In the genomic region with DNA sequence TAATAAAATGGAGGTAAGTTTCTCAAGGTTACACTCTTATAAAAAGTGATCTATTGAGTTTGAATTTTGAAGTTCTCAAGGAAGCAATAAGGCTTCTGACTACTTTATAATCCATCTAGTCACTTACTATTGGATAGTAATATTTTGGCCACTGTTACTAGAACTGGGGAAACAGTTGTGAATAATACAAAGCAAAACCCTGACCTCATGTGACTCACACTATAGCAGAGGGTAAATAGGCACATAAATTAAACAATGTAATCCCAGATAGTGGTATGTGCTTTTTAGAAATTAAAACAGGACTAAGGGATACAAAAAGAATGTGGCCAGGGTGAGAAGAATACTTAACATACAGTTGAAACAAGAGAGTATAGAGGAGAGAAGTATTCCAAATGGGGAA, we compare ENCODE assay signal across 26 cellular contexts.
A peak's percentile ranks its signal among the peaks of the same experiment; 100 is the strongest.
DNase-seq lines count a peak whose midpoint lies in the region; ATAC-seq, FAIRE-seq and TF ChIP-seq lines count a peak whose summit lies in the region.
"Had no signal": no experiment of that assay in that cellular context is flagged by ENCODE, and none has a peak within 500 bp of the region (broad histone marks: within the 10 kb centered on the region; RNA-seq: fewer than 3 reads in every experiment).

No MANE protein-coding gene starts in this region.

- H3K4me1 ChIP-seq in endothelial cell of umbilical vein (ENCODE audit: control insufficient read depth, extremely low read depth, insufficient read depth, low read length) (peaks cover 27% of the 10 kb centered on the region), tibial nerve (no peaks in the 10 kb centered on the region)
- H3K4me1 ChIP-seq: BLaER1 had no signal

- CTCF ChIA-PET in endothelial cell of umbilical vein (lab: Charles Lee) = interaction anchor here (0.7 to 1.6 kb wide), 5 partner anchors 16 to 231 kb away, joined by 3 to 4 read pairs (median 3); a partner anchor contains a TSS

- TF ChIP-seq CTCF in endothelial cell of umbilical vein (IDR thresholded peaks at IDR 0.05; ENCODE audit: extremely low read depth in 1 of 2, insufficient read depth in 1 of 2, low read depth in 1 of 2, low read length in 2 of 2) = no peak
- TF ChIP-seq CTCF in tibial nerve (IDR thresholded peaks at IDR 0.05) = no peak
- no peak for TF ChIP-seq CTCF in brain microvascular endothelial cell (IDR thresholded peaks at IDR 0.05; ENCODE audit: low read depth, low read length, missing control alignments)

- no peak overlapping the region for H3K27ac ChIP-seq in endothelial cell of umbilical vein (ENCODE audit: insufficient read depth, low read depth, low read length)
- no peak overlapping the region for H3K27ac ChIP-seq in tibial nerve
- H3K27ac ChIP-seq in brain microvascular endothelial cell = no peak overlapping the region
- H3K27ac ChIP-seq: BLaER1, KMS-11 had no signal

- no TSS peak for BruUV-seq in endothelial cell of umbilical vein (replicated peaks; lab: Mats Ljungman, UMichigan)

- no peak overlapping the region for H2AFZ ChIP-seq in endothelial cell of umbilical vein (ENCODE audit: low read depth, low read length)
- H2AFZ ChIP-seq: GM23338 had no signal

- intact Hi-C loops in endothelial cell of umbilical vein (cut with micrococcal nuclease) = no loop called here
- intact Hi-C loops in head of caudate nucleus (cut with DNase I) = no loop called here

- H3K9me3 ChIP-seq in endothelial cell of umbilical vein (replicated peaks; ENCODE audit: control insufficient read depth, insufficient read depth, low read length) = no peaks in the 10 kb centered on the region
- H3K9me3 ChIP-seq in tibial nerve = no peaks in the 10 kb centered on the region
- H3K9me3 ChIP-seq: BLaER1 had no signal

- in situ Hi-C loops in brain microvascular endothelial cell (cut with HindIII; ENCODE audit: low pct_ligation_motif_present, low sequenced_read_pairs) = no loop called here

- H3K36me3 ChIP-seq in endothelial cell of umbilical vein (ENCODE audit: control insufficient read depth in 2 of 2, extremely low read depth in 1 of 2, insufficient read depth in 2 of 2, low read length in 2 of 2) (peaks cover 7 to 35% of the 10 kb centered on the region in 2 experiments), tibial nerve (no peaks in the 10 kb centered on the region), brain microvascular endothelial cell (replicated peaks) (no peaks in the 10 kb centered on the region)
- H3K36me3 ChIP-seq: BLaER1 had no signal

- no peak for TF ChIP-seq EP300 in tibial nerve (IDR thresholded peaks at IDR 0.05)

- POLR2A ChIA-PET in endothelial cell of umbilical vein (lab: Charles Lee) = no interaction called here

- H3K27me3 ChIP-seq in endothelial cell of umbilical vein (ENCODE audit: control insufficient read depth in 2 of 2, insufficient read depth in 2 of 2, low read length in 2 of 2) (no peaks in the 10 kb centered on the region), tibial nerve (no peaks in the 10 kb centered on the region), brain microvascular endothelial cell (replicated peaks) (no peaks in the 10 kb centered on the region)
- H3K27me3 ChIP-seq: BLaER1 had no signal

- peaks cover 10% of the 10 kb centered on the region for H3K79me2 ChIP-seq in endothelial cell of umbilical vein (ENCODE audit: control insufficient read depth, insufficient read depth, low read length)

- H3K9ac ChIP-seq in endothelial cell of umbilical vein (replicated peaks; ENCODE audit: extremely low read depth, insufficient read depth, low read length) = no peak overlapping the region
- H3K9ac ChIP-seq: BLaER1, KMS-11 had no signal

- no peak overlapping the region for H3K4me2 ChIP-seq in endothelial cell of umbilical vein (ENCODE audit: insufficient read depth, low read length)
- H3K4me2 ChIP-seq: BLaER1, GM23338, KMS-11 had no signal

- H3K4me3 ChIP-seq in endothelial cell of umbilical vein (replicated peaks in 1 of 3; ENCODE audit: insufficient read depth in 1 of 3, low read depth in 1 of 3, low read length in 3 of 3) = no peak overlapping the region
- H3K4me3 ChIP-seq in tibial nerve = no peak overlapping the region
- no peak overlapping the region for H3K4me3 ChIP-seq in brain microvascular endothelial cell (ENCODE audit: low read depth, low read length)
- H3K4me3 ChIP-seq: BLaER1, GM12878, GM23338 had no signal

- H3K9me1 ChIP-seq in endothelial cell of umbilical vein (replicated peaks; ENCODE audit: control insufficient read depth, extremely low read depth, insufficient read depth, low read length) = no peaks in the 10 kb centered on the region

- H4K20me1 ChIP-seq in endothelial cell of umbilical vein (replicated peaks; ENCODE audit: control insufficient read depth, extremely low read depth, insufficient read depth, low read length) = no peaks in the 10 kb centered on the region
- H4K20me1 ChIP-seq: BLaER1 had no signal

- dilution Hi-C loops in endothelial cell of umbilical vein (cut with MboI; ENCODE audit: extremely low pct_ligation_motif_present, low sequenced_read_pairs) = no loop called here

- DNase-seq in GM12892 (ENCODE audit: insufficient read length) (no peak), LHCN-M2 (ENCODE audit: low read depth) (peak; percentile 24), endothelial cell of umbilical vein (ENCODE audit: low read depth, low spot score) (peak; percentile 85), lung microvascular endothelial cell (ENCODE audit: low read depth in 2 of 2) (peak; percentile 56 to 63), head of caudate nucleus (no peak), tibial nerve (ENCODE audit: low spot score in 2 of 2) (no peak), brain microvascular endothelial cell (no peak)
- DNase-seq: CD4-positive, alpha-beta memory T cell; COR-L47; DMS53; GDM1; H9; HFFc6; NCI-H1048; NCI-H1417; NCI-H1694 treated with DMSO at 0.1 percent for 48 hours; NCI-H2081; NCI-H2227 treated with DMSO at 0.1 percent for 48 hours; NCI-H526 treated with DMSO at 0.1 percent for 48 hours; SHP77 treated with DMSO at 0.1 percent for 48 hours had no signal

- FAIRE-seq in GM12892 (lab: Jason Lieb, UNC) (peak; percentile 50), endothelial cell of umbilical vein (lab: Jason Lieb, UNC) (no peak)
- FAIRE-seq: GM12878 had no signal

- no peak for ATAC-seq in GM19452 (IDR thresholded peaks at IDR 0.05; ENCODE audit: unreplicated experiment)
- ATAC-seq: GM12878, GM23338, Panc1 had no signal

- TF ChIP-seq POLR2A in GM12892 (IDR thresholded peaks at IDR 0.05; ENCODE audit: low read depth, low read length) (no peak), endothelial cell of umbilical vein (IDR thresholded peaks at IDR 0.05; ENCODE audit: low read depth, low read length) (no peak), tibial nerve (IDR thresholded peaks at IDR 0.05) (no peak)

TF ChIP-seq in endothelial cell of umbilical vein, 7 proteins besides CTCF, POLR2A, EP300 and RAD21:
- peak; percentile 58 for TF ChIP-seq FOS (IDR thresholded peaks at IDR 0.05; ENCODE audit: borderline replicate concordance, insufficient read depth, low read length)
- TF ChIP-seq POLR2AphosphoS5 (IDR thresholded peaks at IDR 0.05; ENCODE audit: insufficient read depth, low read depth, low read length) = no peak
- TF ChIP-seq JUN (IDR thresholded peaks at IDR 0.05; ENCODE audit: borderline replicate concordance, insufficient read depth, insufficient read length, low read depth) = peak; percentile 41
TF ChIP-seq in endothelial cell of umbilical vein: peak in this region for 2.

Comparison
In these comparisons a context has a peak if more than half of its experiments do, and no peak if none do; other contexts are left out.
1. DNase-seq: peak in LHCN-M2 (single experiment), endothelial cell of umbilical vein (single experiment) and lung microvascular endothelial cell (2 of 2); none in GM12892 (single experiment), head of caudate nucleus (0 of 42), tibial nerve (0 of 2) and brain microvascular endothelial cell (single experiment).